In the genomic region with DNA sequence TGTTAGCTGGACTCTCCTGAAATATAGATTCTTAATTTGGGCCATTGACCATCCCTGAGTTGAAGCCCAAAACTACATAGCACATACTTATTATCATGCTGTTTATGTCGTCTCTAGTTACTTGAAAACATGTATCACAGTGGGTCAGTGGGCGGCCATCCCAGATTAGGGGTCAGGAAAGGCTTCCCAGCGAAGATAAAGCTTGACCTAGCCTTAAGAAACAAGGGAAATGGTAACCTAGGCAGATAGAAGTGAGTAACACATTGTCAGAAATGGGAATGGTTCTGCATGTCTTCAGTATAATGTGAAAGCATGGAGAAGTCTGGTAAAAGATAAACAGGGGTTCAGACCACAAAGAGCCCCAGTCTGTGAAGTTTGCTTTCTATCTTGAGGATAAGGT, we compare ENCODE assay signal across 27 cellular contexts.
"Had no signal": no experiment of that assay in that cellular context is flagged by ENCODE, and none has a peak within 500 bp of the region (broad histone marks: within the 10 kb centered on the region; RNA-seq: fewer than 3 reads in every experiment).

No MANE protein-coding gene starts in this region.

- H3K4me3 ChIP-seq: stomach, suprapubic skin, testis, thoracic aorta, thyroid gland, tibial artery, tibial nerve, transverse colon, upper lobe of left lung, upper lobe of right lung, uterus, vagina had no signal

- DNase-seq: stimulated activated CD4-positive, alpha-beta T cell treated with anti-CD3 and anti-CD28 coated beads, Interleukin-2, amount 100 ng/mL, for 48 hours; stimulated activated CD4-positive, alpha-beta T cell treated with anti-CD3 and anti-CD28 coated beads, Interleukin-4, amount 100 ng/mL, for 1 hour; stimulated activated CD4-positive, alpha-beta T cell treated with anti-CD3 and anti-CD28 coated beads, Interleukin-4, amount 100 ng/mL, for 24 hours; stimulated activated CD4-positive, alpha-beta T cell treated with anti-CD3 and anti-CD28 coated beads, Interleukin-4, amount 100 ng/mL, for 4 hours; stimulated activated CD8-positive, alpha-beta memory T cell treated with anti-CD3 and anti-CD28 coated beads, Interleukin-4, amount 100 ng/mL, for 48 hours; stimulated activated naive B cell treated with anti-CD40 and anti-IgM and Interleukin-4, amounts not matched to agents 10 μg/mL and 1 μg/mL and 100 μg/mL, for 72 hours; stimulated activated naive CD4-positive, alpha-beta T cell; stimulated activated naive CD4-positive, alpha-beta T cell treated with Interleukin-2 at 50 U/mL for 16 hours; stimulated activated naive CD8-positive, alpha-beta T cell treated with anti-CD3 and anti-CD28 coated beads, Interleukin-15, amount 100 ng/mL, for 72 hours; stimulated activated naive CD8-positive, alpha-beta T cell treated with anti-CD3 and anti-CD28 coated beads, Interleukin-15, Interleukin-2, amounts not matched to agents 100 U/mL and 50 U/mL, for 24 hours; stomach; substantia nigra; testis; thyroid gland; tibial artery; transverse colon; trophoblast cell; upper lobe of left lung; upper lobe of right lung; uterus had no signal

- FAIRE-seq: urothelium cell line had no signal

- H3K4me1 ChIP-seq: stomach, suprapubic skin, testis, thyroid gland, tibial artery, tibial nerve, transverse colon, upper lobe of left lung, upper lobe of right lung, uterus, vagina had no signal

- H3K27ac ChIP-seq: stomach, suprapubic skin, testis, thoracic aorta, thyroid gland, tibial artery, tibial nerve, transverse colon, upper lobe of left lung, upper lobe of right lung, uterus, vagina had no signal

- H3K27me3 ChIP-seq: stomach, suprapubic skin, testis, thyroid gland, tibial artery, tibial nerve, transverse colon, upper lobe of left lung, upper lobe of right lung, uterus, vagina had no signal

- H3K36me3 ChIP-seq: thoracic aorta, thyroid gland, transverse colon, uterus had no signal

- H3K9me3 ChIP-seq: stomach, suprapubic skin, testis, thoracic aorta, thyroid gland, tibial artery, tibial nerve, transverse colon, upper lobe of left lung, upper lobe of right lung, uterus, vagina had no signal

- ATAC-seq: stimulated activated effector memory CD8-positive, alpha-beta T cell treated with anti-CD3 and anti-CD28 coated beads, Interleukin-12 subunit alpha, Interleukin-12 subunit beta, amount 100 ng/mL, for 72 hours; stimulated activated memory B cell treated with anti-CD40 and anti-IgM and Interleukin-4, amounts not matched to agents 10 μg/mL and 1 μg/mL and 100 μg/mL, for 72 hours; stimulated activated naive B cell treated with anti-CD40 and anti-IgM and Interleukin-4, amounts not matched to agents 10 μg/mL and 1 μg/mL and 100 μg/mL, for 72 hours; stimulated activated naive CD8-positive, alpha-beta T cell treated with anti-CD3 and anti-CD28 coated beads, Interleukin-15, amount 100 ng/mL, for 72 hours; stimulated activated naive CD8-positive, alpha-beta T cell treated with anti-CD3 and anti-CD28 coated beads, Interleukin-15, Interleukin-2, amounts not matched to agents 100 U/mL and 50 U/mL, for 24 hours; upper lobe of right lung had no signal
